8 cellular contexts compared by ENCODE assay signal in genomic region chr17:82698974-82699442, GRCh38. TPM values are rescaled to one million over a fixed set of nuclear protein-coding genes. Genes with fewer than 3 reads are reported as not detected.
A peak's percentile ranks its signal among the peaks of the same experiment; 100 is the strongest.
DNase-seq lines count a peak whose midpoint lies in the region; ATAC-seq, FAIRE-seq and TF ChIP-seq lines count a peak whose summit lies in the region.

No MANE protein-coding gene starts in this region.

- ATAC-seq in GM21528 (IDR thresholded peaks at IDR 0.05; ENCODE audit: low FRiP score, unreplicated experiment) = peak; percentile 15
- ATAC-seq in RWPE2 (ENCODE audit: low read depth) = peak; percentile 3; the same call in 2 of the 3 replicates
- ATAC-seq in foreskin keratinocyte = peak; percentile 2

- H3K4me3 ChIP-seq in A673 (ENCODE audit: low read depth, low read length, poor library complexity, severe bottlenecking) (peak overlapping the region; percentile 57), RWPE2 (ENCODE audit: severe bottlenecking) (peak overlapping the region; percentile 56), small intestine (ENCODE audit: low read depth in 1 of 2, low read length in 2 of 2) (peak overlapping the region; percentile 52 to 56)

- intact Hi-C loops in A673 (cut with micrococcal nuclease; ENCODE audit: unreplicated experiment) = no loop called here
- intact Hi-C loops in posterior vena cava (cut with DNase I) = no loop called here

- 2 to 7% (median 6%) methylated on average over 32 to 45 of the region's 45 CpGs for WGBS in small intestine, 3 donors

- H3K27me3 ChIP-seq in A673 (replicated peaks; ENCODE audit: insufficient read depth, low read depth, low read length, poor library complexity) (peaks cover 9% of the 10 kb centered on the region), RWPE2 (ENCODE audit: insufficient read depth, poor library complexity, severe bottlenecking) (no peaks in the 10 kb centered on the region), foreskin keratinocyte (peaks cover 13% of the 10 kb centered on the region), small intestine (ENCODE audit: control insufficient read depth in 2 of 2, insufficient read depth in 2 of 2, low read length in 2 of 2) (no peaks in the 10 kb centered on the region)

- peak; percentile 33 for DNase-seq in A673 (ENCODE audit: low spot score)
- no peak for DNase-seq in RWPE2 (ENCODE audit: low spot score)
- peak in 1 of 2 donors; percentile 17 for DNase-seq in foreskin keratinocyte
- no peak for DNase-seq in small intestine
- no peak for DNase-seq in NCI-H748 treated with DMSO at 0.1 percent for 48 hours (lab: John Stamatoyannopoulos, UW)
- no peak for DNase-seq in posterior vena cava (ENCODE audit: low spot score)
- DNase-seq in activated CD4-positive, CD25-positive, alpha-beta regulatory T cell treated with anti-CD3 and anti-CD28 coated beads, Interleukin-2, amount 50 U/mL, for 72 hours = no peak

- no peak for FAIRE-seq in small intestine (lab: Jason Lieb, UNC)

- TF ChIP-seq CTCF in A673 (conservative IDR thresholded peaks at IDR 0.05; ENCODE audit: low read depth, low read length) (no peak), RWPE2 (IDR thresholded peaks at IDR 0.05; ENCODE audit: poor library complexity, severe bottlenecking) (no peak), foreskin keratinocyte (conservative IDR thresholded peaks at IDR 0.05) (no peak)

- CTCF ChIA-PET in A673 (lab: Charles Lee) = no interaction called here

- POLR2A ChIA-PET in A673 (lab: Charles Lee; ENCODE audit: low non-redundant PET) = interaction anchor here (0.6 kb wide), 1 partner anchor 21 kb away, joined by 13 read pairs; no protein-coding TSS in a partner anchor

- H3K27ac ChIP-seq in A673 (ENCODE audit: low read depth, low read length, poor library complexity, severe bottlenecking) (no peak overlapping the region), RWPE2 (ENCODE audit: poor library complexity, severe bottlenecking) (no peak overlapping the region), foreskin keratinocyte (no peak overlapping the region), small intestine (ENCODE audit: low read depth in 1 of 2, low read length in 1 of 2) (peak overlapping the region; percentile 49 to 53)

- H3K36me3 ChIP-seq in A673 (ENCODE audit: insufficient read depth, low read length, poor library complexity, severe bottlenecking) = no peaks in the 10 kb centered on the region
- no peaks in the 10 kb centered on the region for H3K36me3 ChIP-seq in RWPE2 (ENCODE audit: low read depth)
- H3K36me3 ChIP-seq in small intestine (ENCODE audit: control insufficient read depth in 2 of 2, insufficient read depth in 2 of 2, low read length in 2 of 2) = no peaks in the 10 kb centered on the region

- H3K4me1 ChIP-seq in A673 (ENCODE audit: insufficient read depth, low read length, poor library complexity, severe bottlenecking) (no peaks in the 10 kb centered on the region), RWPE2 (ENCODE audit: insufficient read depth, poor library complexity, severe bottlenecking) (no peaks in the 10 kb centered on the region), foreskin keratinocyte (peaks cover 6% of the 10 kb centered on the region), small intestine (ENCODE audit: control insufficient read depth in 2 of 2, insufficient read depth in 1 of 2, low read depth in 1 of 2, low read length in 1 of 2) (peaks cover 0 to 3% of the 10 kb centered on the region in 2 donors)

- no TSS peak for BruUV-seq in A673 (replicated peaks; lab: Mats Ljungman, UMichigan)

- H3K9me3 ChIP-seq in A673 (ENCODE audit: low read depth, low read length, poor library complexity, severe bottlenecking) (peaks cover 8% of the 10 kb centered on the region), RWPE2 (ENCODE audit: severe bottlenecking) (no peaks in the 10 kb centered on the region), small intestine (ENCODE audit: control insufficient read depth, low read depth) (no peaks in the 10 kb centered on the region)

RNA-seq across cellular contexts. Expression of gene RAB40B, which starts 0.5 kb away (rescaled TPM):
- 3.2 and 4.8 TPM in 2 replicates for total RNA-seq in A673 (2021)
- 4.8 and 8.8 TPM in 2 replicates for total RNA-seq in foreskin keratinocyte
- 5.8 and 7.1 TPM in 2 replicates for polyA plus RNA-seq in foreskin keratinocyte
- polyA plus RNA-seq in small intestine = 10 to 100 TPM in 1 of 3 donors, 1 to 10 TPM in 2; 8.1 to 18.6 (median 9.3) TPM
- 1 to 10 TPM; 4.2 to 6.3 TPM for total RNA-seq in posterior vena cava

RNA-seq across cellular contexts. Expression of gene FN3KRP, which starts 17.5 kb away (rescaled TPM):
- total RNA-seq in A673 (2021) (35.4 and 43.2 TPM in 2 replicates), foreskin keratinocyte (24.2 and 31.0 TPM in 2 replicates), posterior vena cava (10 to 100 TPM; 18.5 to 19.5 TPM)
- polyA plus RNA-seq in foreskin keratinocyte (27.2 and 36.6 TPM in 2 replicates), small intestine (10 to 100 TPM; 20.3 to 27.3 (median 25.8) TPM)

RNA-seq across cellular contexts. Expression of gene FN3K, which starts 36.4 kb away (rescaled TPM):
- 6.7 and 8.0 TPM in 2 replicates for total RNA-seq in A673 (2021)
- total RNA-seq in foreskin keratinocyte = 1.2 and 1.4 TPM in 2 replicates
- 1.3 and 2.4 TPM in 2 replicates for polyA plus RNA-seq in foreskin keratinocyte
- 10 to 100 TPM; 17.9 to 24.6 (median 22.4) TPM for polyA plus RNA-seq in small intestine
- total RNA-seq in posterior vena cava = 10 to 100 TPM in 1 of 2 donors, 1 to 10 TPM in 1; 9.6 to 13.2 TPM

RNA-seq across cellular contexts. Expression of gene WDR45B, which starts 50.8 kb away (rescaled TPM):
- 69.9 and 73.0 TPM in 2 replicates for total RNA-seq in A673 (2021)
- 70.8 and 73.6 TPM in 2 replicates for total RNA-seq in foreskin keratinocyte
- 48.0 and 54.7 TPM in 2 replicates for polyA plus RNA-seq in foreskin keratinocyte
- 10 to 100 TPM; 64.4 to 69.7 (median 68.2) TPM for polyA plus RNA-seq in small intestine
- 10 to 100 TPM; 49.7 to 56.5 TPM for total RNA-seq in posterior vena cava

RNA-seq across cellular contexts. Expression of gene TBCD, which starts 52.9 kb away (rescaled TPM):
- total RNA-seq in A673 (2021) (113 and 129 TPM in 2 replicates), foreskin keratinocyte (76.4 and 91.7 TPM in 2 replicates), posterior vena cava (10 to 100 TPM; 72.5 to 80.5 TPM)
- polyA plus RNA-seq in foreskin keratinocyte (104 and 112 TPM in 2 replicates), small intestine (10 to 100 TPM; 38.7 to 83.7 (median 62.1) TPM)

Comparison
In these comparisons a context has a peak if more than half of its experiments do, and no peak if none do; other contexts are left out.
1. H3K27ac ChIP-seq: peak in small intestine (2 of 2); none in A673 (single experiment), RWPE2 (single experiment) and foreskin keratinocyte (single experiment).
2. Peak in every context shown above with its lines, with median percentiles within 50 percentile points of each other: H3K4me3 ChIP-seq and ATAC-seq.